1 cellular context compared by ENCODE assay signal in the genomic region with DNA sequence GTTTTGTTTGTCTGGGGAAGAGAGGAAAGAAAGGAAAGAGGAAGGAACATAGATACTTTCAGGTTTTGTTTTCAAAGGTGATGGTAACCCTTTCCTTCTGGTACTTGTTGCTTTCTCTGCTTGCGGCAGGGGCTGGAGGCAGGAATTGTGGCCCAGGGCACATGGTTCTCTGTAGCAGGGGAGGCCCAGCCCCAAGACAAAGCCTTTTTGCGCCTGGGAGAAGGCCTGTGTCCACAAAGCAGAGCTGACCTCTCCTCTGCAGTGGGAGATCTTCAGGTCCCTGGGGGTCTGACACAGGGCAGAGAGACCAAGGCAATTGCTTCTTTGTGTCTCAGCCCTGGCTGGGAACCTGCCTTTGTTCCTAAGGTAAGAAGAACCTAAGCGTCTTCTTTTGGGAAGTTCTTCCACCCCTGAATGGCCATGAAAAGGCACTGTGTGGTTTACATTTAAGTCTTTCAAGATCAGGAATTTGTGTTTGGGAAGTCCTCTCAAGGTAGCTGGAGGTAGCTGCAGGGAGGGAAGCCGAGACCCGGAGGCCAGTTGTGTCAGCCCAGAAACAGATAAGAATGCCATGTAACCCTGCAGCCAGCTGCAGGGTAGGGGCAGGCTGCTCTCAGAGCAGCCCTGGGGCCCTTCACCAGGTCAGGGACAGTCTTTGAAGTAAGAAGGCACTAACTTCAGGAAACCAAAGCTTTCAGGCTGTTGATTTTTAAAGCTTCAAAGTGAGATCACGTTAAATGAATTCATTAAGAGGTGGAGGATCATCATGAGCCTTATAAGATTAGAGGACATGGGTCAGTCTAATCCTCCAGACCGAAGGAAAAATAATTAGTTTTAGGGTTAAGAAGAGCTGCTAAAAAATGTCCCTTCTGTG.
TF ChIP-seq lines count a peak whose summit lies in the region.

No MANE protein-coding gene starts in this region.

TF ChIP-seq in IMR-90, 13 proteins besides CTCF, POLR2A, EP300 and RAD21:
- TF ChIP-seq MAFK (IDR thresholded peaks at IDR 0.05; ENCODE audit: low read depth, low read length) (no peak), RFX5 (IDR thresholded peaks at IDR 0.05; ENCODE audit: low read depth, low read length) (no peak), FOS (IDR thresholded peaks at IDR 0.05; ENCODE audit: low read depth, low read length) (no peak), NFE2L2 (IDR thresholded peaks at IDR 0.05; ENCODE audit: low read depth, low read length) (no peak), MXI1 (IDR thresholded peaks at IDR 0.05; ENCODE audit: borderline replicate concordance, low read depth, low read length) (no peak), BHLHE40 (IDR thresholded peaks at IDR 0.05; ENCODE audit: low read depth, low read length) (no peak), MAZ (IDR thresholded peaks at IDR 0.05; ENCODE audit: borderline replicate concordance, low read depth, low read length) (no peak), SMC3 (IDR thresholded peaks at IDR 0.05; ENCODE audit: low read depth, low read length) (no peak), CHD1 (IDR thresholded peaks at IDR 0.05; ENCODE audit: low read depth, low read length) (no peak), CEBPB (IDR thresholded peaks at IDR 0.05; ENCODE audit: low read depth, low read length) (no peak), RCOR1 (IDR thresholded peaks at IDR 0.05; ENCODE audit: insufficient replicate concordance, low read length) (no peak)
- TF ChIP-seq, protein P1, sequence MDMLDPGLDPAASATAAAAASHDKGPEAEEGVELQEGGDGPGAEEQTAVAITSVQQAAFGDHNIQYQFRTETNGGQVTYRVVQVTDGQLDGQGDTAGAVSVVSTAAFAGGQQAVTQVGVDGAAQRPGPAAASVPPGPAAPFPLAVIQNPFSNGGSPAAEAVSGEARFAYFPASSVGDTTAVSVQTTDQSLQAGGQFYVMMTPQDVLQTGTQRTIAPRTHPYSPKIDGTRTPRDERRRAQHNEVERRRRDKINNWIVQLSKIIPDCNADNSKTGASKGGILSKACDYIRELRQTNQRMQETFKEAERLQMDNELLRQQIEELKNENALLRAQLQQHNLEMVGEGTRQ (IDR thresholded peaks at IDR 0.05; ENCODE audit: low read depth, low read length) = no peak
- TF ChIP-seq, protein P2, sequence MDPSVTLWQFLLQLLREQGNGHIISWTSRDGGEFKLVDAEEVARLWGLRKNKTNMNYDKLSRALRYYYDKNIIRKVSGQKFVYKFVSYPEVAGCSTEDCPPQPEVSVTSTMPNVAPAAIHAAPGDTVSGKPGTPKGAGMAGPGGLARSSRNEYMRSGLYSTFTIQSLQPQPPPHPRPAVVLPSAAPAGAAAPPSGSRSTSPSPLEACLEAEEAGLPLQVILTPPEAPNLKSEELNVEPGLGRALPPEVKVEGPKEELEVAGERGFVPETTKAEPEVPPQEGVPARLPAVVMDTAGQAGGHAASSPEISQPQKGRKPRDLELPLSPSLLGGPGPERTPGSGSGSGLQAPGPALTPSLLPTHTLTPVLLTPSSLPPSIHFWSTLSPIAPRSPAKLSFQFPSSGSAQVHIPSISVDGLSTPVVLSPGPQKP (IDR thresholded peaks at IDR 0.05; ENCODE audit: borderline replicate concordance, low read depth, low read length) = no peak
